Comparison of ENCODE assay signal across 8 cellular contexts in the genomic region with DNA sequence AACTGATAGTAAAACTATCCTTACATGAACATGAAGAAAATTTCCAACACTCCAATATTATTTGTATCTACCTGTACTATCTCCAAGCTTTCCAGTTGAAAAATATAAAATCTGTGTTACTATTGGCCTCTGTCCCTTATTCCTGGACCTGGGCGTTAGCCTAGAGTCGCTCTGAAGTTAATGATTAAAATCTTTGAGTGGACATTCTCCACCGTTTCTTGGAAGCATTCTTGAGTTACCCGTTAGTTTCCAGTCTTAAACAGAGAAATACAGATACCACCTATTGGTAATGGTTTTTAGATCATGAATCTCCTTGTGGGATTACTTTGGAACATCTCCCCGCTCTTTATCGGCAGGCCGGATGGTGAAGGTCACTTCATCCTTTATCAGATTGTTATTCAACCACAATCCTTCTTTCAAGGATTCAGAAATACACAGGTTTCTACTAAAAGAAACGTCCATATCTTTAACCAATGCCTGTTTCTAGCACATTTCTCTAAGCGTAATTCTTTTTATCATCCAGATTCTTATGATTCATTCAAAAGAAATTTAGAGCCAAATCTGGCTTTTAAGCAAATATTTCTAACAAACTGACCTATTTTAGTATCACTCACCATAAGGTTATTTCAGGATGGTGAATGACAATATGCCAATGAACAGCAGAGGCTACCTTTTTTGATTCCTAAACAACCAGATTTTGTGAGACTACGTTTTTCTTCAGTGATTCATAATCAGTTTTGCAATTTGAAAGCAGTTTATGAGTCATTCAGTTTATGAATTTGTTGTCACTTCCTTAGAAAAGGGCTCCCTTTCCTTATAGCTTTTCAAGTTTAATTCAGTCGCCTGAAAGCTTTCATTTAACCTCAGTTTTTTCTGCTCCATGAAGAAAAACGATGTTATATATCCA.
DNase-seq lines count a peak whose midpoint lies in the region; ATAC-seq, FAIRE-seq and TF ChIP-seq lines count a peak whose summit lies in the region.

No MANE protein-coding gene starts in this region.

- no peak for ATAC-seq in HG03342 (IDR thresholded peaks at IDR 0.05; ENCODE audit: unreplicated experiment)

- DNase-seq in AG20443 (ENCODE audit: low spot score) (peak; percentile 24), LoVo (ENCODE audit: low spot score) (peak; percentile 80), cardiac fibroblast (ENCODE audit: low read depth in 2 of 2) (peak; percentile 81 to 94), myocyte (ENCODE audit: low read depth) (peak; percentile 61), OCI-M2 (lab: John Stamatoyannopoulos, UW; ENCODE audit: unreplicated experiment) (no peak), NCI-H2171 treated with DMSO at 0.1 percent for 48 hours (lab: John Stamatoyannopoulos, UW) (no peak), HTR-8/SVneo (ENCODE audit: insufficient read length, low spot score) (no peak)

- FAIRE-seq in HTR-8/SVneo (lab: Jason Lieb, UNC) = no peak

- no peak for TF ChIP-seq CTCF in cardiac fibroblast (IDR thresholded peaks at IDR 0.05; ENCODE audit: low read depth, low read length)

- H3K4me3 ChIP-seq in cardiac fibroblast (replicated peaks in 1 of 2; ENCODE audit: low read depth in 2 of 2, low read length in 2 of 2) = no peak overlapping the region

Comparison
In these comparisons a context has a peak if more than half of its experiments do, and no peak if none do; other contexts are left out.
1. DNase-seq: peak in AG20443 (single experiment), LoVo (single experiment), cardiac fibroblast (2 of 2) and myocyte (single experiment); none in OCI-M2 (single experiment), NCI-H2171 treated with DMSO at 0.1 percent for 48 hours (single experiment) and HTR-8/SVneo (single experiment).